ENCODE assay signal across 9 cellular contexts in the genomic region with DNA sequence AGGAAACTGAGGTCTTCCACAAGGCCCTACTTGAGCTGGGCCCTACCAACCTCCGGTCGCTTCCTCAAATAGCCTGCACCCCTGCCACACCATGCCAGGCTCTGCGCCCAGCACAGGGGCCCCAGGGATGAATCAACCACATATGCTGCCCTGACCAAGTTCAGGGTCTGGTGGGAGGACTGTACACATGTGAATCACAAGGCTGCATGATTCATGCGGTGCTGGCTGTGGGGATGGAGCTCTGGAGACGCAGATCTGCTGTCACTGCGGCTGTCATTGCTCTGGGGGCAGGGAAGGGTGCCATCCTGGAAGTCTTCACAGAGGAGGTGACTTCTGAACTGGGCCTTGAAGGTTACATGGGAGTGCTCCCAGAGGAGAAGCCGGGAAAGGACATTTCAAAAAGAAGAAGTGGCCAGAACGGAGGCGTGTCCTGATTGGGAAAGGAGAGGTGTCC. TPM values are rescaled to one million over a fixed set of nuclear protein-coding genes. Genes with fewer than 3 reads are reported as not detected.
A peak's percentile ranks its signal among the peaks of the same experiment; 100 is the strongest.
DNase-seq lines count a peak whose midpoint lies in the region; TF ChIP-seq lines count a peak whose summit lies in the region.
"Had no signal": no experiment of that assay in that cellular context is flagged by ENCODE, and none has a peak within 500 bp of the region (broad histone marks: within the 10 kb centered on the region; RNA-seq: fewer than 3 reads in every experiment).

No MANE protein-coding gene starts in this region.

- WGBS in testis, 2 donors = 80 to 96% methylated on average over 8 to 9 of the region's 9 CpGs

- H3K4me1 ChIP-seq in testis = peaks cover 18% of the 10 kb centered on the region

- H3K27ac ChIP-seq in testis = no peak overlapping the region

- no peak for TF ChIP-seq CTCF in testis (IDR thresholded peaks at IDR 0.05)

- no peak overlapping the region for H3K4me3 ChIP-seq in testis

- intact Hi-C loops in testis (cut with DNase I; ENCODE audit: low total_unique reads) = no loop called here

- no peaks in the 10 kb centered on the region for H3K27me3 ChIP-seq in testis

- TF ChIP-seq POLR2A in testis (IDR thresholded peaks at IDR 0.05) = no peak

- DNase-seq in activated T-cell treated with anti-CD3 and anti-CD28 coated beads for 24 hours (ENCODE audit: low read depth) (peak; percentile 70), glomerular visceral epithelial cell (ENCODE audit: extremely low spot score) (peak; percentile 72), testis (no peak), NCI-H1105 treated with DMSO at 0.1 percent for 48 hours (lab: John Stamatoyannopoulos, UW) (no peak), NCI-H187 (lab: John Stamatoyannopoulos, UW) (no peak)
- no peak for DNase-seq in activated T-cell treated with anti-CD3 and anti-CD28 coated beads, Interleukin-2, amount 50 U/mL, for 1 hour
- peak; percentile 65 for DNase-seq in activated CD8-positive, alpha-beta memory T cell treated with anti-CD3 and anti-CD28 coated beads, Interleukin-2, amount 50 U/mL, for 4 hours
- DNase-seq in stimulated activated CD8-positive, alpha-beta memory T cell treated with anti-CD3 and anti-CD28 coated beads, Interleukin-2, amount 100 ng/mL, for 48 hours (ENCODE audit: low read depth in 2 of 2) = peak; percentile 61 to 75
- DNase-seq: DND-41 had no signal

- no peaks in the 10 kb centered on the region for H3K9me3 ChIP-seq in testis

- no peaks in the 10 kb centered on the region for H3K36me3 ChIP-seq in testis (ENCODE audit: low read depth, missing control alignments)

RNA-seq across cellular contexts. Expression of a gene that starts 21.5 kb away (rescaled TPM):
- total RNA-seq in testis = 1 to 10 TPM; 2.7 to 7.2 TPM
- polyA plus RNA-seq in testis (ENCODE audit: insufficient read depth, low read depth, low replicate concordance) = 6.8 TPM

RNA-seq across cellular contexts. Expression of a gene that starts 59.8 kb away (rescaled TPM):
- total RNA-seq in testis = 10 to 100 TPM in 1 of 2 donors, 1 to 10 TPM in 1; 1.2 to 10.7 TPM
- 15.5 TPM for polyA plus RNA-seq in testis (ENCODE audit: insufficient read depth, low read depth, low replicate concordance)

Comparison
In these comparisons a context has a peak if more than half of its experiments do, and no peak if none do; other contexts are left out.
1. DNase-seq: peak in activated T-cell treated with anti-CD3 and anti-CD28 coated beads for 24 hours (single experiment), activated CD8-positive, alpha-beta memory T cell treated with anti-CD3 and anti-CD28 coated beads, Interleukin-2, amount 50 U/mL, for 4 hours (single experiment), glomerular visceral epithelial cell (single experiment) and stimulated activated CD8-positive, alpha-beta memory T cell treated with anti-CD3 and anti-CD28 coated beads, Interleukin-2, amount 100 ng/mL, for 48 hours (2 of 2); none in activated T-cell treated with anti-CD3 and anti-CD28 coated beads, Interleukin-2, amount 50 U/mL, for 1 hour (single experiment), testis (single experiment), NCI-H1105 treated with DMSO at 0.1 percent for 48 hours (single experiment) and NCI-H187 (0 of 2).